Comparison of ENCODE assay signal across 16 cellular contexts in genomic region chr1:169339773-169340172, GRCh38.
"Had no signal": no experiment of that assay in that cellular context is flagged by ENCODE, and none has a peak within 500 bp of the region (broad histone marks: within the 10 kb centered on the region; RNA-seq: fewer than 3 reads in every experiment).

No MANE protein-coding gene starts in this region.

- H3K4me3 Mint-ChIP-seq: naive thymus-derived CD8-positive, alpha-beta T cell had no signal

- H3K27me3 ChIP-seq: body of pancreas, foreskin keratinocyte, right atrium auricular region had no signal

- H3K9me3 ChIP-seq: body of pancreas, lower lobe of right lung, prostate gland, right atrium auricular region, thoracic aorta had no signal

- H3K27me3 Mint-ChIP-seq: naive thymus-derived CD8-positive, alpha-beta T cell had no signal

- DNase-seq: activated CD4-positive, alpha-beta T cell treated with anti-CD3 and anti-CD28 coated beads, Interleukin-2, amount 50 U/mL, for 4 hours; activated CD4-positive, CD25-positive, alpha-beta regulatory T cell treated with anti-CD3 and anti-CD28 coated beads, Interleukin-2, amount 50 U/mL, for 72 hours; activated effector memory CD4-positive, alpha-beta T cell treated with anti-CD3 and anti-CD28 coated beads, Interleukin-2, amount 50 U/mL, for 16 hours; body of pancreas; foreskin keratinocyte; glutamatergic neuron; hippocampal formation; lower lobe of right lung; naive thymus-derived CD8-positive, alpha-beta T cell; T1000 had no signal

- H3K36me3 ChIP-seq: lower lobe of right lung, prostate gland, right atrium auricular region, thoracic aorta had no signal

- ATAC-seq: body of pancreas; foreskin keratinocyte; lower lobe of right lung; naive thymus-derived CD8-positive, alpha-beta T cell had no signal

- H3K27ac ChIP-seq: body of pancreas, foreskin keratinocyte, lower lobe of right lung, prostate gland, right atrium auricular region, skin epidermis, thoracic aorta, VCaP had no signal

- H3K4me3 ChIP-seq: body of pancreas, lower lobe of right lung, prostate gland, right atrium auricular region, skin epidermis, thoracic aorta had no signal

- H3K4me1 ChIP-seq: body of pancreas, foreskin keratinocyte, lower lobe of right lung, prostate gland, right atrium auricular region had no signal

- FAIRE-seq: keratinocyte had no signal
